Comparison of ENCODE assay signal across 16 cellular contexts in the genomic region with DNA sequence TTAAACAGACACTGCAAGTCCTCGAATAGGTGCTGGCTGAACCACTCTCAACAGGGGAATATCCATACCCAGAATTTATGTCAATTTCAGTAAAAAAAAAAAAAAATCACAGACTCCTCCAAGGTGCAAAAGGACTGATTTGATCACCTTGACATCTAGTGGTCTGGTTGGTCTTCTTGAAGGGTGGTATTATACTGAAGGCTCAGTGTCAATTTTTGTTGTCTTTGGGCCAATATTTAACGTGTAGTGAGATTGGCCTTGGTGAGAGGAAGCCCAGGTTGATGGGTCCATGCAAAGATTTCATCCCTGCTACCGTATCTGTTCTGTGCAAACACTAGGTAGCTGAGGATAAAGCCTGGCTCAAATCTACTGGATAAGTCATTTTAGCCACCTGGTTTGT. TPM values are rescaled to one million over a fixed set of nuclear protein-coding genes. Genes with fewer than 3 reads are reported as not detected.
DNase-seq lines count a peak whose midpoint lies in the region; ATAC-seq, FAIRE-seq and TF ChIP-seq lines count a peak whose summit lies in the region.
"Had no signal": no experiment of that assay in that cellular context is flagged by ENCODE, and none has a peak within 500 bp of the region (broad histone marks: within the 10 kb centered on the region; RNA-seq: fewer than 3 reads in every experiment).

No MANE protein-coding gene starts in this region.

- intact Hi-C loops in left ventricle myocardium inferior (cut with micrococcal nuclease) = no loop called here
- intact Hi-C loops in GM12878 (cut with micrococcal nuclease; ENCODE audit: unreplicated experiment) = loop anchor here (1.0 to 5.0 kb wide), 4 partner anchors 79 to 278 kb away; a partner anchor contains a TSS
- intact Hi-C loops in lower leg skin (cut with DNase I; ENCODE audit: low total_unique reads) = no loop called here
- intact Hi-C loops in adrenal gland (cut with DNase I) = no loop called here

- H3K4me3 ChIP-seq in left ventricle myocardium inferior = no peak overlapping the region
- H3K4me3 ChIP-seq in right atrium auricular region = no peak overlapping the region
- no peak overlapping the region for H3K4me3 ChIP-seq in GM12878
- no peak overlapping the region for H3K4me3 ChIP-seq in lower leg skin (ENCODE audit: low read depth, poor library complexity, severe bottlenecking)
- no peak overlapping the region for H3K4me3 ChIP-seq in endodermal cell (ENCODE audit: low read length)
- H3K4me3 ChIP-seq in adrenal gland = no peak overlapping the region
- H3K4me3 ChIP-seq: dorsolateral prefrontal cortex, gastrocnemius medialis, PC-9 had no signal

- no peak for TF ChIP-seq EP300 in GM12878 (IDR thresholded peaks at IDR 0.05; ENCODE audit: borderline replicate concordance in 1 of 2, control insufficient read depth in 1 of 2, low read depth in 2 of 2, low read length in 2 of 2)

- peak; percentile 47 for FAIRE-seq in GM12878 (lab: Jason Lieb, UNC)

- TF ChIP-seq POLR2A in GM12878 (IDR thresholded peaks at IDR 0.05; ENCODE audit: low read depth, low read length) (no peak), lower leg skin (IDR thresholded peaks at IDR 0.05) (no peak), adrenal gland (IDR thresholded peaks at IDR 0.05) (no peak)

- ATAC-seq in GM12878 = peak; percentile 65
- ATAC-seq in stimulated activated effector memory CD8-positive, alpha-beta T cell treated with anti-CD3 and anti-CD28 coated beads, Interleukin-12 subunit alpha, Interleukin-12 subunit beta, amount 100 ng/mL, for 72 hours = no peak
- ATAC-seq: gastrocnemius medialis had no signal

- WGBS in GM12878 (ENCODE audit: insufficient coverage, insufficient replicate concordance, low lambda C conversion rate, missing lambda C conversion rate) = 39% methylated on average over 3 of the region's 3 CpGs
- 77 to 92% methylated on average over 3 of the region's 3 CpGs for WGBS in lower leg skin, 2 donors
- WGBS in endodermal cell (ENCODE audit: insufficient coverage in 1 of 2, insufficient read length in 1 of 2), 2 experiments = 83 to 94% methylated on average over 3 of the region's 3 CpGs
- 50 to 71% (median 61%) methylated on average over 3 of the region's 3 CpGs for WGBS in adrenal gland, 4 donors

- H3K36me3 ChIP-seq in left ventricle myocardium inferior (no peaks in the 10 kb centered on the region), right atrium auricular region (no peaks in the 10 kb centered on the region), GM12878 (ENCODE audit: control insufficient read depth in 2 of 2, insufficient read depth in 2 of 2, low read length in 1 of 2) (no peaks in the 10 kb centered on the region), endodermal cell (ENCODE audit: control insufficient read depth, insufficient read depth, low read length) (no peaks in the 10 kb centered on the region), adrenal gland (replicated peaks in 1 of 2) (no peaks in the 10 kb centered on the region)
- H3K36me3 ChIP-seq: BE2C, gastrocnemius medialis had no signal

- H3K27me3 ChIP-seq in left ventricle myocardium inferior (ENCODE audit: low read depth) (no peaks in the 10 kb centered on the region), right atrium auricular region (no peaks in the 10 kb centered on the region), GM12878 (replicated peaks in 1 of 2; ENCODE audit: control insufficient read depth in 2 of 2, insufficient read depth in 2 of 2, low read length in 1 of 2) (no peaks in the 10 kb centered on the region), endodermal cell (ENCODE audit: control insufficient read depth, insufficient read depth, low read length, poor library complexity, severe bottlenecking) (no peaks in the 10 kb centered on the region), adrenal gland (no peaks in the 10 kb centered on the region)
- H3K27me3 ChIP-seq: BE2C, dorsolateral prefrontal cortex, gastrocnemius medialis had no signal

- peaks cover 21% of the 10 kb centered on the region for H3K36me3 Mint-ChIP-seq in stimulated activated effector memory CD8-positive, alpha-beta T cell treated with anti-CD3 and anti-CD28 coated beads, Interleukin-12 subunit alpha, Interleukin-12 subunit beta, amount 100 ng/mL, for 72 hours
- H3K36me3 Mint-ChIP-seq in endodermal cell (ENCODE audit: low read depth) = no peaks in the 10 kb centered on the region

- H3K27me3 Mint-ChIP-seq in endodermal cell (ENCODE audit: insufficient read depth) = no peaks in the 10 kb centered on the region

- peaks cover 87% of the 10 kb centered on the region for H3K4me1 Mint-ChIP-seq in stimulated activated effector memory CD8-positive, alpha-beta T cell treated with anti-CD3 and anti-CD28 coated beads, Interleukin-12 subunit alpha, Interleukin-12 subunit beta, amount 100 ng/mL, for 72 hours
- H3K4me1 Mint-ChIP-seq in endodermal cell = no peaks in the 10 kb centered on the region

- POLR2A ChIA-PET in GM12878 (lab: Charles Lee) = no interaction called here

- peaks cover 9% of the 10 kb centered on the region for H3K4me1 ChIP-seq in left ventricle myocardium inferior
- H3K4me1 ChIP-seq in right atrium auricular region = no peaks in the 10 kb centered on the region
- no peaks in the 10 kb centered on the region for H3K4me1 ChIP-seq in GM12878 (ENCODE audit: control insufficient read depth, insufficient read depth, low read length)
- no peaks in the 10 kb centered on the region for H3K4me1 ChIP-seq in endodermal cell (ENCODE audit: control insufficient read depth, insufficient read depth, low read length)
- no peaks in the 10 kb centered on the region for H3K4me1 ChIP-seq in adrenal gland (replicated peaks in 1 of 2)
- H3K4me1 ChIP-seq: BE2C had no signal

- RAD21 ChIA-PET in GM12878 (lab: Charles Lee; ENCODE audit: unreplicated experiment) = interaction anchor here (1.0 to 5.5 kb wide), 5 partner anchors 10 to 277 kb away, joined by 3 to 31 read pairs (median 4); no protein-coding TSS in a partner anchor

- H3K9me3 Mint-ChIP-seq in stimulated activated effector memory CD8-positive, alpha-beta T cell treated with anti-CD3 and anti-CD28 coated beads, Interleukin-12 subunit alpha, Interleukin-12 subunit beta, amount 100 ng/mL, for 72 hours = peaks cover 2% of the 10 kb centered on the region
- peaks cover 8% of the 10 kb centered on the region for H3K9me3 Mint-ChIP-seq in endodermal cell
- H3K9me3 Mint-ChIP-seq: nephron had no signal

- H3K9me3 ChIP-seq in left ventricle myocardium inferior (replicated peaks) (peaks cover 5% of the 10 kb centered on the region), right atrium auricular region (no peaks in the 10 kb centered on the region), GM12878 (replicated peaks; ENCODE audit: control insufficient read depth, insufficient read depth, low read length) (no peaks in the 10 kb centered on the region; the same call in 2 of the 3 replicates), endodermal cell (ENCODE audit: control insufficient read depth, low read length) (no peaks in the 10 kb centered on the region), adrenal gland (replicated peaks in 1 of 3) (no peaks in the 10 kb centered on the region)
- H3K9me3 ChIP-seq: BE2C, gastrocnemius medialis had no signal

- no peak overlapping the region for H3K9ac ChIP-seq in GM12878 (ENCODE audit: control insufficient read depth, insufficient read depth, low read length)
- no peak overlapping the region for H3K9ac ChIP-seq in endodermal cell (ENCODE audit: extremely low read depth, low read length, poor library complexity, severe bottlenecking)

- CTCF ChIA-PET in GM12878 (lab: Yijun Ruan, JAX) = interaction anchor here (0.8 to 3.7 kb wide), 5 partner anchors 10 to 196 kb away, joined by 3 to 34 read pairs (median 4); a partner anchor contains a TSS

- BruUV-seq in GM12878 (replicated peaks; lab: Mats Ljungman, UMichigan) = no TSS peak

- no peaks in the 10 kb centered on the region for H3K79me2 ChIP-seq in GM12878 (ENCODE audit: control insufficient read depth, insufficient read depth, low read length)

- TF ChIP-seq CTCF in left ventricle myocardium inferior (IDR thresholded peaks at IDR 0.05; ENCODE audit: borderline replicate concordance) = peak; percentile 58
- TF ChIP-seq CTCF in right atrium auricular region (IDR thresholded peaks at IDR 0.05) = no peak
- TF ChIP-seq CTCF in GM12878 (IDR thresholded peaks at IDR 0.05 in 2 of 3, conservative IDR thresholded peaks at IDR 0.05 in 1 of 3; ENCODE audit: control insufficient read depth in 2 of 3, extremely low read depth in 1 of 3, insufficient read depth in 1 of 3, low read depth in 3 of 3, low read length in 3 of 3) = peak; percentile 9 to 30 (median 15); a peak in 3 of 6 replicates
- TF ChIP-seq CTCF in lower leg skin (IDR thresholded peaks at IDR 0.05) = no peak
- no peak for TF ChIP-seq CTCF in endodermal cell (conservative IDR thresholded peaks at IDR 0.05)
- TF ChIP-seq CTCF in adrenal gland (IDR thresholded peaks at IDR 0.05) = peak in 2 of 6 experiments; percentile 8 to 16

- no peak for DNase-seq in left ventricle myocardium inferior
- DNase-seq in right atrium auricular region (ENCODE audit: low spot score) = no peak
- peak; percentile 12 for DNase-seq in LHCN-M2 (ENCODE audit: low read depth)
- no peak for DNase-seq in GM12878 (ENCODE audit: low read depth, low spot score)
- no peak for DNase-seq in stimulated activated effector memory CD8-positive, alpha-beta T cell treated with anti-CD3 and anti-CD28 coated beads, Interleukin-12 subunit alpha, Interleukin-12 subunit beta, amount 100 ng/mL, for 72 hours (ENCODE audit: low spot score in 2 of 2)
- DNase-seq in lower leg skin (ENCODE audit: low spot score in 2 of 2) = no peak
- DNase-seq in endodermal cell = no peak
- no peak for DNase-seq in adrenal gland
- DNase-seq: amniotic stem cell, BE2C, dorsolateral prefrontal cortex, gastrocnemius medialis, MM.1S, NCI-H2171 treated with DMSO at 0.1 percent for 48 hours, PC-9 had no signal

- H3K27ac ChIP-seq in left ventricle myocardium inferior (replicated peaks) (no peak overlapping the region), right atrium auricular region (no peak overlapping the region), GM12878 (ENCODE audit: control insufficient read depth, insufficient read depth) (no peak overlapping the region), endodermal cell (ENCODE audit: low read depth, low read length) (no peak overlapping the region), adrenal gland (no peak overlapping the region)
- H3K27ac ChIP-seq: dorsolateral prefrontal cortex, gastrocnemius medialis, PC-9 had no signal

- peak overlapping the region; percentile 8 for H3K27ac Mint-ChIP-seq in stimulated activated effector memory CD8-positive, alpha-beta T cell treated with anti-CD3 and anti-CD28 coated beads, Interleukin-12 subunit alpha, Interleukin-12 subunit beta, amount 100 ng/mL, for 72 hours
- H3K27ac Mint-ChIP-seq in endodermal cell = no peak overlapping the region

- peak; percentile 54 for TF ChIP-seq RAD21 in GM12878 (IDR thresholded peaks at IDR 0.05; ENCODE audit: insufficient read depth, low read depth, low read length)

- SMC1A ChIA-PET in GM12878 (lab: Charles Lee; ENCODE audit: uncharacterized antibody, unreplicated experiment) = interaction anchor here (1.1 to 3.0 kb wide), 3 partner anchors 18 to 195 kb away, joined by 3 to 23 read pairs (median 6); no protein-coding TSS in a partner anchor

- in situ Hi-C loops in GM12878 (cut with MboI) = no loop called here

- no peak overlapping the region for H2AFZ ChIP-seq in GM12878 (ENCODE audit: control insufficient read depth, low read depth, low read length)
- H2AFZ ChIP-seq: PC-9 had no signal

- H3K4me2 ChIP-seq in GM12878 (ENCODE audit: control insufficient read depth, insufficient read depth) = no peak overlapping the region
- H3K4me2 ChIP-seq: PC-9 had no signal

- no peak overlapping the region for H3K4me3 Mint-ChIP-seq in stimulated activated effector memory CD8-positive, alpha-beta T cell treated with anti-CD3 and anti-CD28 coated beads, Interleukin-12 subunit alpha, Interleukin-12 subunit beta, amount 100 ng/mL, for 72 hours
- H3K4me3 Mint-ChIP-seq in endodermal cell = no peak overlapping the region
- H3K4me3 Mint-ChIP-seq: nephron had no signal

- no peaks in the 10 kb centered on the region for H4K20me1 ChIP-seq in GM12878 (ENCODE audit: control insufficient read depth, insufficient read depth)

RNA-seq across cellular contexts. Expression of a gene that starts 4.0 kb away (rescaled TPM):
- total RNA-seq in left ventricle myocardium inferior = 0.44 TPM
- total RNA-seq in right atrium auricular region = 1 to 10 TPM in 1 of 2 donors, under 1 TPM in 1; 0.37 to 1.0 TPM
- total RNA-seq in LHCN-M2 (2014; rRNA removed) = 0.13 and 0.40 TPM in 2 replicates
- polyA plus RNA-seq in LHCN-M2 (2012) = 0.21 TPM
- 2.9 and 3.5 TPM in 2 replicates for total RNA-seq in GM12878 (2013; cell fraction: nucleolus; rRNA removed)
- total RNA-seq in GM12878 (2014; rRNA removed) = 0.17 and 0.60 TPM in 2 replicates
- total RNA-seq in GM12878 (2014; rRNA removed; fragmentation: Illumina TruSeq; extraction: Trizol) = 0.40 and 0.74 TPM in 2 replicates
- 0.44 and 0.56 TPM in 2 replicates for total RNA-seq in GM12878 (2021)
- 1.3 TPM for polyA plus RNA-seq in GM12878 (2011; ENCODE audit: low read depth)
- polyA plus RNA-seq in GM12878 (2011; rRNA removed) = 0.50 and 0.53 TPM in 2 replicates
- polyA plus RNA-seq in GM12878 (2011; cell fraction: cytosol; rRNA removed) = 0.13 and 0.20 TPM in 2 replicates
- 0.51 TPM in 2 replicates for polyA plus RNA-seq in GM12878 (2011; cell fraction: nucleus; rRNA removed)
- 1.8 TPM in 2 replicates for polyA plus RNA-seq in GM12878 (2012)
- polyA plus RNA-seq in GM12878 (2014; fragmentation: Illumina TruSeq; extraction: Trizol) = 0.31 and 0.78 TPM in 2 replicates
- under 1 TPM; 0.29 to 0.55 TPM for polyA plus RNA-seq in GM12878 (2014; fragmentation: Nextera tagmentation; extraction: Ambion mirVana)
- 0.37 and 0.72 TPM in 2 replicates for polyA plus RNA-seq in GM12878 (2014; rRNA removed)
- polyA plus RNA-seq in GM12878 (2016; fragmentation: Nextera tagmentation; extraction: Ambion mirVana) = 1 to 10 TPM in 1 of 2 experiments, under 1 TPM in 1; 0.35 to 1.0 TPM
- polyA minus RNA-seq in GM12878 (2011; rRNA and poly(A)+ RNA removed) = 0.26 and 0.73 TPM in 2 replicates
- not detected in 2 replicates for polyA minus RNA-seq in GM12878 (2011; cell fraction: cytosol; rRNA and poly(A)+ RNA removed)
- 0.19 and 0.36 TPM in 2 replicates for polyA minus RNA-seq in GM12878 (2011; cell fraction: nucleus; rRNA and poly(A)+ RNA removed)
- total RNA-seq in lower leg skin = under 1 TPM; 0.13 to 0.65 (median 0.34) TPM
- total RNA-seq in endodermal cell = not detected
- not detected for polyA plus RNA-seq in endodermal cell (2013, experiment 1 of 2)
- polyA plus RNA-seq in endodermal cell (2013, experiment 2 of 2) = not detected
- total RNA-seq in adrenal gland = 10 to 100 TPM in 1 of 8 donors, 1 to 10 TPM in 5, under 1 TPM in 2; 0.18 to 31.0 (median 3.1) TPM
- polyA plus RNA-seq in adrenal gland = 1 to 10 TPM; 1.2 to 2.4 (median 2.4) TPM
- total RNA-seq: PC-9 had no signal

Comparison
In these comparisons a context has a peak if more than half of its experiments do, and no peak if none do; other contexts are left out.
1. CTCF ChIP-seq: peak in left ventricle myocardium inferior (single experiment) and GM12878 (3 of 3); none in right atrium auricular region (0 of 2), lower leg skin (0 of 3) and endodermal cell (single experiment).